In genomic region chr19:46900341-46900740, GRCh38 we compare ENCODE assay signal across 17 cellular contexts.
"Had no signal": no experiment of that assay in that cellular context is flagged by ENCODE, and none has a peak within 500 bp of the region (broad histone marks: within the 10 kb centered on the region; RNA-seq: fewer than 3 reads in every experiment).

No MANE protein-coding gene starts in this region.

- H3K27me3 ChIP-seq: foreskin keratinocyte, hepatocyte, sigmoid colon, testis, tibial nerve, upper lobe of right lung, vagina had no signal

- H3K9me3 Mint-ChIP-seq: nephron progenitor cell; stimulated activated naive B cell treated with anti-CD40 and anti-IgM and Interleukin-4, amounts not matched to agents 10 μg/mL and 1 μg/mL and 100 μg/mL, for 72 hours; stimulated activated naive CD8-positive, alpha-beta T cell treated with anti-CD3 and anti-CD28 coated beads, Interleukin-15, amount 100 ng/mL, for 72 hours had no signal

- H3K36me3 ChIP-seq: sigmoid colon, tibial nerve, upper lobe of right lung, vagina had no signal

- DNase-seq: effector CD4-positive, alpha-beta T cell; foreskin keratinocyte; kidney glomerular epithelial cell; mammary epithelial cell; nephron progenitor cell; sigmoid colon; stimulated activated CD4-positive, alpha-beta T cell treated with anti-CD3 and anti-CD28 coated beads, Interleukin-2, amount 100 ng/mL, for 24 hours; stimulated activated CD4-positive, alpha-beta T cell treated with anti-CD3 and anti-CD28 coated beads, Interleukin-4, amount 100 ng/mL, for 4 hours; stimulated activated naive B cell treated with anti-CD40 and anti-IgM and Interleukin-4, amounts not matched to agents 10 μg/mL and 1 μg/mL and 100 μg/mL, for 72 hours; stimulated activated naive CD8-positive, alpha-beta T cell treated with anti-CD3 and anti-CD28 coated beads, Interleukin-15, amount 100 ng/mL, for 72 hours; testis; upper lobe of right lung had no signal

- H3K27me3 Mint-ChIP-seq: stimulated activated naive B cell treated with anti-CD40 and anti-IgM and Interleukin-4, amounts not matched to agents 10 μg/mL and 1 μg/mL and 100 μg/mL, for 72 hours; stimulated activated naive CD8-positive, alpha-beta T cell treated with anti-CD3 and anti-CD28 coated beads, Interleukin-15, amount 100 ng/mL, for 72 hours had no signal

- ATAC-seq: foreskin keratinocyte; stimulated activated naive B cell treated with anti-CD40 and anti-IgM and Interleukin-4, amounts not matched to agents 10 μg/mL and 1 μg/mL and 100 μg/mL, for 72 hours; stimulated activated naive CD8-positive, alpha-beta T cell treated with anti-CD3 and anti-CD28 coated beads, Interleukin-15, amount 100 ng/mL, for 72 hours; upper lobe of right lung had no signal

- H3K27ac Mint-ChIP-seq: stimulated activated naive B cell treated with anti-CD40 and anti-IgM and Interleukin-4, amounts not matched to agents 10 μg/mL and 1 μg/mL and 100 μg/mL, for 72 hours had no signal

- H3K4me3 ChIP-seq: coronary artery, hepatocyte, sigmoid colon, skin epidermis, testis, tibial nerve, upper lobe of right lung, vagina had no signal

- H3K27ac ChIP-seq: coronary artery, hepatocyte, sigmoid colon, testis, tibial nerve, upper lobe of right lung had no signal

- H3K9me3 ChIP-seq: sigmoid colon, testis, tibial nerve, upper lobe of right lung, vagina had no signal

- H3K4me3 Mint-ChIP-seq: nephron progenitor cell; stimulated activated naive B cell treated with anti-CD40 and anti-IgM and Interleukin-4, amounts not matched to agents 10 μg/mL and 1 μg/mL and 100 μg/mL, for 72 hours; stimulated activated naive CD8-positive, alpha-beta T cell treated with anti-CD3 and anti-CD28 coated beads, Interleukin-15, amount 100 ng/mL, for 72 hours had no signal
